7 cellular contexts compared by ENCODE assay signal in genomic region chr10:99659031-99659867, GRCh38. TPM values are rescaled to one million over a fixed set of nuclear protein-coding genes. Genes with fewer than 3 reads are reported as not detected.
DNase-seq lines count a peak whose midpoint lies in the region; ATAC-seq, FAIRE-seq and TF ChIP-seq lines count a peak whose summit lies in the region.

ENTPD7 (plus strand) TSS chr10:99659509; CDS start chr10:99659957, 448 bp downstream.

- in situ Hi-C loops in GM12878 (cut with MboI), result no loop called here

- H3K9ac ChIP-seq in GM12878 (ENCODE audit: control insufficient read depth, insufficient read depth, low read length), result peak within 1 kb of the TSS; percentile 76

- RAD21 ChIA-PET in GM12878 (lab: Charles Lee; ENCODE audit: unreplicated experiment), result interaction anchor here (0.7 to 1.6 kb wide), 6 partner anchors 28 to 72 kb away, joined by 3 to 9 read pairs (median 4); partner anchors contain the start of gene SLC25A28

- DNase-seq in NCI-H2029 treated with DMSO at 0.1 percent for 48 hours (lab: John Stamatoyannopoulos, UW), result peak; percentile 53
- peak; percentile 91 for DNase-seq in T1000 (lab: John Stamatoyannopoulos, UW)
- DNase-seq in GM12878 (ENCODE audit: low read depth, low spot score), result peak; percentile 85
- peak; percentile 79 to 86 for DNase-seq in hippocampal formation (lab: John Stamatoyannopoulos, UW)
- peak; percentile 92 for DNase-seq in retina

- under 1% methylated on average over 70 of the region's 71 CpGs for WGBS in GM12878 (ENCODE audit: insufficient coverage, insufficient replicate concordance, low lambda C conversion rate, missing lambda C conversion rate)

- peak within 1 kb of the TSS; percentile 94 for H3K4me3 ChIP-seq in GM12878

- no peaks in the 10 kb centered on the region; the same call in 1 of the 2 replicates for H3K79me2 ChIP-seq in GM12878 (ENCODE audit: control insufficient read depth, insufficient read depth, low read length)

- no TSS peak for BruUV-seq in GM12878 (replicated peaks; lab: Mats Ljungman, UMichigan)

- ATAC-seq in GM18508 (IDR thresholded peaks at IDR 0.05; ENCODE audit: insufficient read depth, unreplicated experiment) (peak; percentile 93), HG02981 (IDR thresholded peaks at IDR 0.05; ENCODE audit: unreplicated experiment) (peak; percentile 99), GM12878 (peak; percentile 100)

- no peak for TF ChIP-seq EP300 in GM12878 (IDR thresholded peaks at IDR 0.05; ENCODE audit: borderline replicate concordance in 1 of 2, control insufficient read depth in 1 of 2, low read depth in 2 of 2, low read length in 2 of 2)

- peak; percentile 89 for FAIRE-seq in GM12878 (lab: Jason Lieb, UNC)

- H2AFZ ChIP-seq in GM12878 (ENCODE audit: control insufficient read depth, low read depth, low read length), result peak within 1 kb of the TSS; percentile 96

- SMC1A ChIA-PET in GM12878 (lab: Charles Lee; ENCODE audit: uncharacterized antibody, unreplicated experiment), result interaction anchor here (0.9 to 2.1 kb wide), 5 partner anchors 38 to 67 kb away, joined by 3 to 8 read pairs (median 3); no protein-coding TSS in a partner anchor

- H3K27me3 ChIP-seq in GM12878 (replicated peaks in 1 of 2; ENCODE audit: control insufficient read depth in 2 of 2, insufficient read depth in 2 of 2, low read length in 1 of 2), result no peaks in the 10 kb centered on the region

- no peaks in the 10 kb centered on the region for H4K20me1 ChIP-seq in GM12878 (ENCODE audit: control insufficient read depth, insufficient read depth)

- peaks cover 13% of the 10 kb centered on the region for H3K4me1 ChIP-seq in GM12878 (ENCODE audit: control insufficient read depth, insufficient read depth, low read length)

- CTCF ChIA-PET in GM12878 (lab: Yijun Ruan, JAX), result interaction anchor here (0.8 to 4.4 kb wide), 9 partner anchors 23 to 223 kb away, joined by 3 to 18 read pairs (median 5); no protein-coding TSS in a partner anchor

- no peaks in the 10 kb centered on the region for H3K36me3 ChIP-seq in GM12878 (ENCODE audit: control insufficient read depth in 2 of 2, insufficient read depth in 2 of 2, low read length in 1 of 2)

- TF ChIP-seq RAD21 in GM12878 (IDR thresholded peaks at IDR 0.05; ENCODE audit: insufficient read depth, low read depth, low read length), result no peak

- 0 out of 6 replicates have a peak, but pooled peaks of 1 of the 3 experiments have one; percentile 8 for TF ChIP-seq CTCF in GM12878 (IDR thresholded peaks at IDR 0.05 in 2 of 3, conservative IDR thresholded peaks at IDR 0.05 in 1 of 3; ENCODE audit: control insufficient read depth in 2 of 3, extremely low read depth in 1 of 3, insufficient read depth in 1 of 3, low read depth in 3 of 3, low read length in 3 of 3)

- intact Hi-C loops in GM12878 (cut with micrococcal nuclease; ENCODE audit: unreplicated experiment), result loop anchor here (2.0 kb wide), 1 partner anchor 38 kb away; the partner anchor contains the start of gene SLC25A28

- H3K4me2 ChIP-seq in GM12878 (ENCODE audit: control insufficient read depth, insufficient read depth), result peak within 1 kb of the TSS; percentile 99

- TF ChIP-seq POLR2A in GM12878 (IDR thresholded peaks at IDR 0.05; ENCODE audit: low read depth, low read length), result peak; percentile 85

- POLR2A ChIA-PET in GM12878 (lab: Charles Lee), result interaction anchor here (0.5 to 1.9 kb wide), 6 partner anchors 37 to 506 kb away, joined by 3 to 14 read pairs (median 4); partner anchors contain the start of genes COX15, CUTC and SLC25A28

- H3K27ac ChIP-seq in GM12878 (ENCODE audit: control insufficient read depth, insufficient read depth), result peak within 1 kb of the TSS; percentile 64

- no peaks in the 10 kb centered on the region for H3K9me3 ChIP-seq in GM12878 (replicated peaks; ENCODE audit: control insufficient read depth, insufficient read depth, low read length)

TF ChIP-seq in GM12878, 131 proteins besides CTCF, POLR2A, EP300 and RAD21 (continues in another document):
- TF ChIP-seq RELA (IDR thresholded peaks at IDR 0.05; ENCODE audit: borderline replicate concordance, partially characterized antibody) (no peak), REST (IDR thresholded peaks at IDR 0.05; ENCODE audit: low read depth, low read length) (no peak), CREM (IDR thresholded peaks at IDR 0.05; ENCODE audit: low read depth) (peak; percentile 61), ZNF217 (IDR thresholded peaks at IDR 0.05) (no peak), CHD2 (IDR thresholded peaks at IDR 0.05; ENCODE audit: borderline replicate concordance, low read depth, low read length) (peak; percentile 81), ZZZ3 (IDR thresholded peaks at IDR 0.05; ENCODE audit: control insufficient read depth, insufficient read length, low read depth) (no peak), LARP7 (IDR thresholded peaks at IDR 0.05) (no peak; the same call in 1 of the 2 replicates), IKZF2 (IDR thresholded peaks at IDR 0.05) (no peak), TCF3 (IDR thresholded peaks at IDR 0.05; ENCODE audit: borderline replicate concordance, insufficient read depth, low read depth, low read length) (no peak), ATF2 (IDR thresholded peaks at IDR 0.05; ENCODE audit: low read length) (no peak), ELK1 (IDR thresholded peaks at IDR 0.05; ENCODE audit: low read depth, low read length) (peak; percentile 35; the same call in 1 of the 2 replicates), FOXM1 (IDR thresholded peaks at IDR 0.05; ENCODE audit: low read depth, low read length) (no peak), SREBF2 (IDR thresholded peaks at IDR 0.05; ENCODE audit: low read length) (no peak), ZNF24 (IDR thresholded peaks at IDR 0.05) (no peak), STAT3 (IDR thresholded peaks at IDR 0.05; ENCODE audit: low read depth, low read length) (no peak)

RNA-seq across cellular contexts. Expression of gene ENTPD7, which starts in this region (rescaled TPM):
- total RNA-seq in GM12878 (2013; cell fraction: nucleolus; rRNA removed), result 5.8 and 7.1 TPM in 2 replicates
- 5.7 and 5.9 TPM in 2 replicates for total RNA-seq in GM12878 (2014; rRNA removed)
- total RNA-seq in GM12878 (2014; rRNA removed; fragmentation: Illumina TruSeq; extraction: Trizol), result 6.1 and 6.4 TPM in 2 replicates
- total RNA-seq in GM12878 (2021), result 6.5 and 6.7 TPM in 2 replicates
- polyA plus RNA-seq in GM12878 (2011; ENCODE audit: low read depth), result 1.2 TPM
- polyA plus RNA-seq in GM12878 (2011; rRNA removed), result 4.6 and 5.2 TPM in 2 replicates
- 4.0 and 4.4 TPM in 2 replicates for polyA plus RNA-seq in GM12878 (2011; cell fraction: cytosol; rRNA removed)
- polyA plus RNA-seq in GM12878 (2011; cell fraction: nucleus; rRNA removed), result 2.0 and 2.3 TPM in 2 replicates
- 1.5 and 1.6 TPM in 2 replicates for polyA plus RNA-seq in GM12878 (2012)
- polyA plus RNA-seq in GM12878 (2014; fragmentation: Illumina TruSeq; extraction: Trizol), result 5.1 and 5.2 TPM in 2 replicates
- polyA plus RNA-seq in GM12878 (2014; fragmentation: Nextera tagmentation; extraction: Ambion mirVana), result under 1 TPM; 0.73 to 0.90 TPM
- 2.9 and 4.1 TPM in 2 replicates for polyA plus RNA-seq in GM12878 (2014; rRNA removed)
- polyA plus RNA-seq in GM12878 (2016; fragmentation: Nextera tagmentation; extraction: Ambion mirVana), result 1 to 10 TPM; 5.2 TPM
- 11.4 and 12.7 TPM in 2 replicates for polyA minus RNA-seq in GM12878 (2011; rRNA and poly(A)+ RNA removed)
- 4.1 and 5.0 TPM in 2 replicates for polyA minus RNA-seq in GM12878 (2011; cell fraction: cytosol; rRNA and poly(A)+ RNA removed)
- 3.0 and 5.5 TPM in 2 replicates for polyA minus RNA-seq in GM12878 (2011; cell fraction: nucleus; rRNA and poly(A)+ RNA removed)

Comparison
In these comparisons a context has a peak if more than half of its experiments do, and no peak if none do; other contexts are left out.
1. Peak in every context shown above with its lines: DNase-seq, ATAC-seq, H3K4me3 ChIP-seq and H3K27ac ChIP-seq.